8 cellular contexts compared by ENCODE assay signal in genomic region chr1:14301704-14302024, GRCh38.
"Had no signal": no experiment of that assay in that cellular context is flagged by ENCODE, and none has a peak within 500 bp of the region (broad histone marks: within the 10 kb centered on the region; RNA-seq: fewer than 3 reads in every experiment).

No MANE protein-coding gene starts in this region.

- H3K27ac ChIP-seq: HL-60 had no signal

- H3K4me3 Mint-ChIP-seq: GM23338, H9, IgD-negative memory B cell had no signal

- H3K4me2 ChIP-seq: GM23338 had no signal

- H3K9me3 Mint-ChIP-seq: GM23338, H9 had no signal

- H3K4me1 Mint-ChIP-seq: IgD-negative memory B cell had no signal

- ATAC-seq: GM23338, HepG2 had no signal

- DNase-seq: H9, HCEC 1CT had no signal

- H2AFZ ChIP-seq: GM23338 had no signal

- H3K27ac Mint-ChIP-seq: GM23338, H9, IgD-negative memory B cell had no signal

- H3K4me3 ChIP-seq: GM23338 had no signal

- H3K36me3 Mint-ChIP-seq: IgD-negative memory B cell had no signal

- FAIRE-seq: H1, H54, HepG2 had no signal
